7 cellular contexts compared by ENCODE assay signal in genomic region chr6:76560851-76561753, GRCh38.
DNase-seq lines count a peak whose midpoint lies in the region; ATAC-seq and TF ChIP-seq lines count a peak whose summit lies in the region.
"Not testable (repeated sequence)": the region's sequence is repeated elsewhere in the genome, so short reads cannot be mapped to it uniquely, and the experiment has no call there.

No MANE protein-coding gene starts in this region.

- peaks cover 28% of the 10 kb centered on the region for H3K9me3 Mint-ChIP-seq in endodermal cell

- H3K27me3 ChIP-seq in H7 (ENCODE audit: control insufficient read depth, insufficient read depth, low read length); HUES64 (ENCODE audit: insufficient read depth, low read length); NT2/D1 (ENCODE audit: insufficient read depth, insufficient read length); endodermal cell (ENCODE audit: control insufficient read depth, insufficient read depth, low read length, poor library complexity, severe bottlenecking); foreskin keratinocyte; iPS-20b (ENCODE audit: insufficient read depth, low read length): not testable (repeated sequence)

- H3K4me1 ChIP-seq in HUES64 (ENCODE audit: insufficient read depth, low read length), result peaks cover 61% of the 10 kb centered on the region
- not testable (repeated sequence) for H3K4me1 ChIP-seq in NT2/D1 (ENCODE audit: insufficient read depth, insufficient read length); endodermal cell (ENCODE audit: control insufficient read depth, insufficient read depth, low read length); foreskin keratinocyte
- peaks cover 35% of the 10 kb centered on the region; the same call in 1 of the 2 replicates for H3K4me1 ChIP-seq in iPS-20b (ENCODE audit: insufficient read depth, low read length)

- not testable (repeated sequence) for H3K27me3 Mint-ChIP-seq in endodermal cell (ENCODE audit: insufficient read depth)

- H3K4me1 Mint-ChIP-seq in endodermal cell, result peaks cover 27% of the 10 kb centered on the region

- H3K36me3 ChIP-seq in H7 (replicated peaks; ENCODE audit: control insufficient read depth, insufficient read depth, low read length); HUES64 (ENCODE audit: insufficient read depth, low read length); NT2/D1 (ENCODE audit: insufficient read depth, insufficient read length, low read length); endodermal cell (ENCODE audit: control insufficient read depth, insufficient read depth, low read length); iPS-20b (ENCODE audit: insufficient read depth, low read depth, low read length): not testable (repeated sequence)

- H3K4me3 ChIP-seq in H7 (ENCODE audit: insufficient read depth, low read depth, low read length), result peak overlapping the region; percentile 17
- peak overlapping the region; percentile 75 for H3K4me3 ChIP-seq in HUES64 (ENCODE audit: low read length)
- peak overlapping the region; percentile 51 for H3K4me3 ChIP-seq in NT2/D1 (ENCODE audit: insufficient read length, low read depth)
- H3K4me3 ChIP-seq in endodermal cell (ENCODE audit: low read length), result peak overlapping the region; percentile 84
- peak overlapping the region; percentile 58 for H3K4me3 ChIP-seq in iPS-11a (ENCODE audit: low read depth, low read length)
- peak overlapping the region; percentile 88 for H3K4me3 ChIP-seq in iPS-20b (ENCODE audit: low read length)

- WGBS in HUES64, result 13% methylated on average over 9 of the region's 9 CpGs
- 33% methylated on average over 9 of the region's 9 CpGs; no CpG with 5 or more reads in 1 of the 2 experiments for WGBS in endodermal cell (ENCODE audit: insufficient coverage in 1 of 2, insufficient read length in 1 of 2), 2 experiments

- peak overlapping the region; percentile 82 for H3K27ac Mint-ChIP-seq in endodermal cell

- peaks cover 24% of the 10 kb centered on the region for H3K36me3 Mint-ChIP-seq in endodermal cell (ENCODE audit: low read depth)

- peak overlapping the region; percentile 93 for H3K27ac ChIP-seq in HUES64 (ENCODE audit: low read depth, low read length)
- H3K27ac ChIP-seq in endodermal cell (ENCODE audit: low read depth, low read length); foreskin keratinocyte: not testable (repeated sequence)
- H3K27ac ChIP-seq in iPS-20b (ENCODE audit: low read length), result peak overlapping the region; percentile 75

- H3K9ac ChIP-seq in HUES64 (ENCODE audit: low read depth, low read length), result peak overlapping the region; percentile 94
- H3K9ac ChIP-seq in NT2/D1 (ENCODE audit: insufficient read length, low read depth), result peak overlapping the region; percentile 63
- H3K9ac ChIP-seq in endodermal cell (ENCODE audit: extremely low read depth, low read length, poor library complexity, severe bottlenecking), result peak overlapping the region; percentile 70
- peak overlapping the region; percentile 92 for H3K9ac ChIP-seq in iPS-20b (ENCODE audit: low read depth, low read length)

- not testable (repeated sequence) for DNase-seq in H7; NT2/D1 (ENCODE audit: low read depth, low spot score); foreskin keratinocyte
- peak; percentile 59 for DNase-seq in endodermal cell

- H3K9me3 ChIP-seq in HUES64 (ENCODE audit: insufficient read depth, low read depth, low read length); iPS-20b (ENCODE audit: insufficient read depth, low read depth, low read length): not testable (repeated sequence)
- H3K9me3 ChIP-seq in NT2/D1 (ENCODE audit: insufficient read depth, low read length), result 0 out of 2 replicates have a peak, but pooled peaks cover 28% of the 10 kb centered on the region
- H3K9me3 ChIP-seq in endodermal cell (ENCODE audit: control insufficient read depth, low read length), result peaks cover 24% of the 10 kb centered on the region

- TF ChIP-seq CTCF in endodermal cell (conservative IDR thresholded peaks at IDR 0.05); foreskin keratinocyte (conservative IDR thresholded peaks at IDR 0.05): not testable (repeated sequence)

- ATAC-seq in foreskin keratinocyte, result peak; percentile 58

- peak overlapping the region; percentile 55 for H3K4me3 Mint-ChIP-seq in endodermal cell

Comparison
In these comparisons a context has a peak if more than half of its experiments do, and no peak if none do; other contexts are left out.
1. H3K4me3 ChIP-seq: peak in every context shown above with its lines; median percentile 88 in iPS-20b; 84 in endodermal cell; 75 in HUES64; 58 in iPS-11a; 51 in NT2/D1; 17 in H7.